17 cellular contexts compared by ENCODE assay signal in genomic region chr9:96513622-96514021, GRCh38.
DNase-seq lines count a peak whose midpoint lies in the region; ATAC-seq and TF ChIP-seq lines count a peak whose summit lies in the region.
"Had no signal": no experiment of that assay in that cellular context is flagged by ENCODE, and none has a peak within 500 bp of the region (broad histone marks: within the 10 kb centered on the region; RNA-seq: fewer than 3 reads in every experiment).

No MANE protein-coding gene starts in this region.

- TF ChIP-seq CTCF in neural crest cell (conservative IDR thresholded peaks at IDR 0.05), result no peak
- no peak for TF ChIP-seq CTCF in uterus (IDR thresholded peaks at IDR 0.05)

- intact Hi-C loops in uterus (cut with DNase I; ENCODE audit: low total_unique reads), result no loop called here

- no peaks in the 10 kb centered on the region for H3K4me1 ChIP-seq in uterus

- H3K4me1 Mint-ChIP-seq in neural crest cell, result peaks cover 35% of the 10 kb centered on the region
- H3K4me1 Mint-ChIP-seq: endodermal cell, naive B cell had no signal

- no peaks in the 10 kb centered on the region for H3K9me3 Mint-ChIP-seq in neural crest cell
- H3K9me3 Mint-ChIP-seq: CD8-positive, alpha-beta T cell; endodermal cell; H9 had no signal

- H3K36me3 Mint-ChIP-seq in neural crest cell (ENCODE audit: low read depth), result peaks cover 3% of the 10 kb centered on the region
- H3K36me3 Mint-ChIP-seq: activated CD8-positive, alpha-beta memory T cell treated with anti-CD3 and anti-CD28 coated beads, Interleukin-2, amount 10 ng/mL, durations not matched to agents 7 days and 5 days had no signal

- no peaks in the 10 kb centered on the region for H3K36me3 ChIP-seq in uterus

- no peak overlapping the region for H3K4me3 Mint-ChIP-seq in neural crest cell
- H3K4me3 Mint-ChIP-seq: activated CD8-positive, alpha-beta memory T cell treated with anti-CD3 and anti-CD28 coated beads, Interleukin-2, amount 10 ng/mL, durations not matched to agents 7 days and 5 days; CD8-positive, alpha-beta T cell; endodermal cell; H9; naive B cell had no signal

- H3K9me3 ChIP-seq in uterus, result no peaks in the 10 kb centered on the region
- H3K9me3 ChIP-seq: heart left ventricle had no signal

- no peak overlapping the region for H3K4me3 ChIP-seq in uterus

- H3K27me3 Mint-ChIP-seq in neural crest cell (ENCODE audit: low read depth), result no peaks in the 10 kb centered on the region
- H3K27me3 Mint-ChIP-seq: activated CD8-positive, alpha-beta memory T cell treated with anti-CD3 and anti-CD28 coated beads, Interleukin-2, amount 10 ng/mL, durations not matched to agents 7 days and 5 days had no signal

- H3K27me3 ChIP-seq in uterus, result no peaks in the 10 kb centered on the region
- H3K27me3 ChIP-seq: heart left ventricle had no signal

- peak overlapping the region; percentile 45 to 51 for H3K27ac ChIP-seq in uterus

- no peak for TF ChIP-seq POLR2A in uterus (IDR thresholded peaks at IDR 0.05)

- peak; percentile 89 for DNase-seq in amniotic epithelial cell (ENCODE audit: low read depth)
- DNase-seq in fibroblast of gingiva (ENCODE audit: low read depth), result peak; percentile 29
- no peak for DNase-seq in neural crest cell (ENCODE audit: low read depth, low spot score)
- DNase-seq in uterus, result no peak
- no peak for DNase-seq in NCI-H1694 treated with DMSO at 0.1 percent for 48 hours (lab: John Stamatoyannopoulos, UW)
- no peak for DNase-seq in UCSD-AML1 (lab: John Stamatoyannopoulos, UW; ENCODE audit: unreplicated experiment)
- DNase-seq: activated CD4-positive, CD25-positive, alpha-beta regulatory T cell treated with anti-CD3 and anti-CD28 coated beads, Interleukin-2, amount 50 U/mL, for 72 hours; activated CD8-positive, alpha-beta memory T cell treated with anti-CD3 and anti-CD28 coated beads, Interleukin-2, amount 10 ng/mL, durations not matched to agents 7 days and 5 days; activated effector memory CD4-positive, alpha-beta T cell treated with anti-CD3 and anti-CD28 coated beads, Interleukin-2, amount 50 U/mL, for 16 hours; CD8-positive, alpha-beta T cell; endodermal cell; H9; heart left ventricle; left colon; naive B cell; T-helper 1 cell had no signal

- no peak for ATAC-seq in HG03521 (IDR thresholded peaks at IDR 0.05; ENCODE audit: unreplicated experiment)
- ATAC-seq: activated CD8-positive, alpha-beta memory T cell treated with anti-CD3 and anti-CD28 coated beads, Interleukin-2, amount 10 ng/mL, durations not matched to agents 7 days and 5 days; CD8-positive, alpha-beta T cell; left colon had no signal

- H3K27ac Mint-ChIP-seq in neural crest cell (ENCODE audit: unreplicated experiment), result peak overlapping the region; percentile 96
- H3K27ac Mint-ChIP-seq: activated CD8-positive, alpha-beta memory T cell treated with anti-CD3 and anti-CD28 coated beads, Interleukin-2, amount 10 ng/mL, durations not matched to agents 7 days and 5 days; CD8-positive, alpha-beta T cell; endodermal cell had no signal

Comparison
In these comparisons a context has a peak if more than half of its experiments do, and no peak if none do; other contexts are left out.
1. DNase-seq: peak in amniotic epithelial cell (single experiment) and fibroblast of gingiva (single experiment); none in neural crest cell (single experiment), uterus (0 of 2), NCI-H1694 treated with DMSO at 0.1 percent for 48 hours (single experiment) and UCSD-AML1 (single experiment).